Comparison of ENCODE assay signal across 8 cellular contexts in the genomic region with DNA sequence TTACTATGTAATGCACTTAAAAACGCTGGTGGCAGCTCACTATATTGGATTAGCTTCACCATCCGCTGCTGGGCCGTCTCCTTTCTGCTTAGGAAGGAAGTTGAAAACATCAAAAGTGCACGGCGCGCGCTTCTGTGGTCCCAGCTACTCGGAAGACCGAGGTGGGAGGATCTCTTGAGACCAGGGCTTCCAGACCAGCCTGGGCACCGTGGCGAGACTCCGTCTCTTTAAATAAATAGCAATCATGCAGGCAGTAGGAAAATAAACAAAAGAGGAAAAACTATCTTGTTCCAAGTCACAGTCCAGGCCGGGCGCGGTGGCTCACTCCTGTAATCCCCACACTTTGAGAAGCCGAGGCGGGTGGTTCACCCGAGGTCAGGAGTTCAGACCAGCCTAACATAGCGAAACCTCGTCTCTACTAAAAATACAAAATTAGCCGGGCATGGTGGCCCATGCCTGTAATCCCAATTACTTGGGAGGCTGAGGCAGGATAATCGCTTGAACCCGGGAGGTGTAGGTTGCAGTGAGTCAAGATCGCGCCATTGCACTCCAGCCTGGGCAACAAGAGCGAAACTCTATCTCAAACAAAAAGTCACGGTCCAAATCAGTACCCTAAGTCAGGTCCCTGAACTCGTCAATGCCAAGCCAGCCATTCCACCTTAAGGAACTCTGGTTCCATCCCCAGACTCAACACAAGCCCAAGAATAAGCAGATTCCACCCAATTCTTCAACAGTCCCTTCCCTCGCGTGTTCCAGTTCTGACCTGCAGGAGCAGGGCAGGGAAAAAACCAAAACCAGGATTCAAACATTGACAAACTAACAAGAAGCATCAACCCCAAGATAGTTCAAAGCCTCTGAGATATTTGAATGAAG. TPM values are rescaled to one million over a fixed set of nuclear protein-coding genes. Genes with fewer than 3 reads are reported as not detected.
A peak's percentile ranks its signal among the peaks of the same experiment; 100 is the strongest.
DNase-seq lines count a peak whose midpoint lies in the region; ATAC-seq and TF ChIP-seq lines count a peak whose summit lies in the region.

No MANE protein-coding gene starts in this region.

- H3K4me3 Mint-ChIP-seq in T-cell = peak overlapping the region; percentile 80 to 95 (median 92)

- peak overlapping the region; percentile 83 for H3K4me2 ChIP-seq in hepatocyte

- POLR2A ChIA-PET in T-cell (lab: Charles Lee) = interaction anchor here (0.6 to 1.1 kb wide), 3 partner anchors 24 to 256 kb away, joined by 3 read pairs; no protein-coding TSS in a partner anchor

- H3K4me3 ChIP-seq in hepatocyte = peak overlapping the region; percentile 75

- ATAC-seq in GM19043 (IDR thresholded peaks at IDR 0.05; ENCODE audit: low read depth, unreplicated experiment) (peak; percentile 30), HG03442 (IDR thresholded peaks at IDR 0.05; ENCODE audit: unreplicated experiment) (peak; percentile 14), T-cell (replicated peaks in 1 of 4) (peak; percentile 47 to 69 (median 61)), sciatic nerve (peak; percentile 36)

- H3K9me3 ChIP-seq in hepatocyte (ENCODE audit: low read depth) = no peaks in the 10 kb centered on the region

- no peaks in the 10 kb centered on the region for H4K20me1 ChIP-seq in hepatocyte (ENCODE audit: insufficient read depth, poor library complexity, severe bottlenecking)

- no peaks in the 10 kb centered on the region for H3K36me3 ChIP-seq in hepatocyte (replicated peaks; ENCODE audit: insufficient read depth, low read depth)

- H3K27me3 ChIP-seq in hepatocyte = no peaks in the 10 kb centered on the region

- H3K79me2 ChIP-seq in hepatocyte = no peaks in the 10 kb centered on the region

- H3K36me3 Mint-ChIP-seq in T-cell = peaks cover 4% of the 10 kb centered on the region

- no peaks in the 10 kb centered on the region for H3K9me3 Mint-ChIP-seq in T-cell

- H3K27me3 Mint-ChIP-seq in T-cell = no peaks in the 10 kb centered on the region

- H3K9me2 ChIP-seq in hepatocyte (replicated peaks; ENCODE audit: insufficient read depth) = no peaks in the 10 kb centered on the region

- CTCF ChIA-PET in T-cell (lab: Charles Lee) = interaction anchor here in 1 of 2 donors (0.6 kb wide), 1 partner anchor 184 kb away, joined by 3 read pairs; no protein-coding TSS in a partner anchor

- DNase-seq in ACHN (peak; percentile 48), T-cell (peak in 33 of 34 experiments; percentile 49 to 77 (median 67)), amygdala (lab: John Stamatoyannopoulos, UW) (peak in 30 of 56 donors; percentile 8 to 60 (median 38)), hepatocyte (ENCODE audit: low spot score) (peak; percentile 68), sciatic nerve (ENCODE audit: low spot score) (peak; percentile 74), cerebellum (ENCODE audit: low spot score) (no peak)

- peak overlapping the region; percentile 53 for H2AFZ ChIP-seq in hepatocyte

- H3K27ac ChIP-seq in hepatocyte = peak overlapping the region; percentile 95

- peaks cover 29 to 36% (median 32%) of the 10 kb centered on the region in 3 donors for H3K4me1 Mint-ChIP-seq in T-cell

- TF ChIP-seq CTCF in hepatocyte (IDR thresholded peaks at IDR 0.05; ENCODE audit: poor library complexity) = no peak

- in situ Hi-C loops in ACHN (cut with HindIII; ENCODE audit: low pct_ligation_motif_present, low pct_unique_long_range_greater_than_20kb, low sequenced_read_pairs) = no loop called here

- WGBS in hepatocyte (ENCODE audit: low lambda C conversion rate, missing lambda C conversion rate) = 21% methylated on average over 30 of the region's 30 CpGs

- intact Hi-C loops in sciatic nerve (cut with DNase I) = no loop called here

- peaks cover 5% of the 10 kb centered on the region for H3K4me1 ChIP-seq in hepatocyte (ENCODE audit: insufficient read depth)

- peak overlapping the region; percentile 94 to 98 for H3K27ac Mint-ChIP-seq in T-cell

RNA-seq across cellular contexts. Expression of a gene that starts 1.0 kb away (rescaled TPM):
- total RNA-seq in T-cell (10 to 100 TPM; 23.4 to 28.9 (median 27.1) TPM), hepatocyte (12.9 and 15.2 TPM in 2 replicates), sciatic nerve (31.9 TPM), cerebellum (19.0 TPM)
- 10.1 and 13.8 TPM in 2 replicates for polyA plus RNA-seq in hepatocyte
